8 cellular contexts compared by ENCODE assay signal in genomic region chr17:38898812-38899348, GRCh38. TPM values are rescaled to one million over a fixed set of nuclear protein-coding genes. Genes with fewer than 3 reads are reported as not detected.
DNase-seq lines count a peak whose midpoint lies in the region; ATAC-seq and TF ChIP-seq lines count a peak whose summit lies in the region.

No MANE protein-coding gene starts in this region.

- H3K9me3 ChIP-seq in KOPT-K1 (ENCODE audit: insufficient read depth, low read length, poor library complexity, severe bottlenecking) (no peaks in the 10 kb centered on the region), cardiac muscle cell (ENCODE audit: low read depth) (no peaks in the 10 kb centered on the region), MG63 (no peaks in the 10 kb centered on the region)

- DNase-seq in AML-193 (lab: John Stamatoyannopoulos, UW) = peak; percentile 92 to 93
- DNase-seq in activated CD8-positive, alpha-beta memory T cell treated with anti-CD3 and anti-CD28 coated beads for 4 hours (ENCODE audit: low read depth in 2 of 2) = peak; percentile 83 to 86
- DNase-seq in cardiac muscle cell (ENCODE audit: low read depth in 1 of 2, low spot score in 1 of 2) = peak in 1 of 2 donors; percentile 38
- DNase-seq in stimulated activated CD4-positive, alpha-beta T cell treated with anti-CD3 and anti-CD28 coated beads, Interleukin-4, amount 100 ng/mL, for 1 hour = peak; percentile 85
- DNase-seq in NCI-H187 (lab: John Stamatoyannopoulos, UW) = no peak
- no peak for DNase-seq in MG63

- no peaks in the 10 kb centered on the region for H3K27me3 ChIP-seq in cardiac muscle cell
- H3K27me3 ChIP-seq in MG63 = no peaks in the 10 kb centered on the region

- H3K4me3 ChIP-seq in cardiac muscle cell = no peak overlapping the region
- no peak overlapping the region for H3K4me3 ChIP-seq in MG63

- peaks cover 18% of the 10 kb centered on the region for H3K4me1 ChIP-seq in cardiac muscle cell (ENCODE audit: low read depth)

- peak overlapping the region; percentile 96 for H3K27ac ChIP-seq in KOPT-K1 (ENCODE audit: low read depth, low read length, poor library complexity, severe bottlenecking)
- H3K27ac ChIP-seq in cardiac muscle cell = peak overlapping the region; percentile 71

- H3K36me3 ChIP-seq in KOPT-K1 (ENCODE audit: insufficient read depth, low read length) (peaks cover 63% of the 10 kb centered on the region), cardiac muscle cell (no peaks in the 10 kb centered on the region), MG63 (peaks cover 87% of the 10 kb centered on the region)

- no peak for TF ChIP-seq CTCF in cardiac muscle cell (IDR thresholded peaks at IDR 0.05; ENCODE audit: low read depth, low read length)

- peak; percentile 75 for ATAC-seq in GM21381 (IDR thresholded peaks at IDR 0.05; ENCODE audit: unreplicated experiment)

RNA-seq across cellular contexts. Expression of gene LASP1, which starts 29.0 kb away (rescaled TPM):
- 46.0 and 51.2 TPM in 2 replicates for total RNA-seq in cardiac muscle cell
- polyA plus RNA-seq in cardiac muscle cell = 28.1 and 38.0 TPM in 2 replicates
- 228 and 323 TPM in 2 replicates for total RNA-seq in MG63 (2014; rRNA removed; shearing (Covaris generic); ENCODE audit: low replicate concordance)

RNA-seq across cellular contexts. Expression of gene RPL23, which starts 45.4 kb away (rescaled TPM):
- total RNA-seq in cardiac muscle cell = 2,451 and 2,692 TPM in 2 replicates
- 567 and 626 TPM in 2 replicates for polyA plus RNA-seq in cardiac muscle cell
- total RNA-seq in MG63 (2014; rRNA removed; shearing (Covaris generic); ENCODE audit: low replicate concordance) = 2,314 and 3,514 TPM in 2 replicates

Comparison
In these comparisons a context has a peak if more than half of its experiments do, and no peak if none do; other contexts are left out.
1. DNase-seq: peak in AML-193 (2 of 2), activated CD8-positive, alpha-beta memory T cell treated with anti-CD3 and anti-CD28 coated beads for 4 hours (2 of 2) and stimulated activated CD4-positive, alpha-beta T cell treated with anti-CD3 and anti-CD28 coated beads, Interleukin-4, amount 100 ng/mL, for 1 hour (single experiment); none in NCI-H187 (0 of 2) and MG63 (single experiment).